20 cellular contexts compared by ENCODE assay signal in the genomic region with DNA sequence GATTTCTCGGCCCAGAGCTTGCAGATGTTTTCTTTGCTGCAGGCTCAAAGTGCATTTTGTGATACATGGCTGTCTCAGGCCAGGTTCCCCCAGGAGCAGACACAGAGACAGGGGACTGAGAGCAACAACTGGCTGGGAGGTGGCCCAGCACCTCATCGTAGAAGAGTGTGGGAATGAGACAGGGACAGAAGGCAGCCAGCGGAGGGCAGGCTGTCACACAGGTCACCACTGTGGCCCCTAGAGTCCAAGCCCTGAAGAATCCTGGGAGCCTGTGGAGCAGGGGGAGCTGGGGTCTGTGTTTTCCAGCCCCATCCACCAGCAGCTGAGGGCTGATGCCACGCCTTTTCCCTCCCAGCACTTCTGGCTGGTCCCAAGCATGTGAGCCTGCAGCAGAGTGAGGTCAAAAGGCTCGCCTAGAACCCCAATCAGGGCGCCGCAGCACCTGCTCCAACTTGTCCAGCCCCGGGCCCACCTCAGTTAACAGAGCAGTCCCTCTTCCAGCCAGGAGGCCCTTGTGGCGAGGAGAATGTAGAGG.
"Had no signal": no experiment of that assay in that cellular context is flagged by ENCODE, and none has a peak within 500 bp of the region (broad histone marks: within the 10 kb centered on the region; RNA-seq: fewer than 3 reads in every experiment).

No MANE protein-coding gene starts in this region.

- ATAC-seq: activated CD8-positive, alpha-beta memory T cell treated with anti-CD3 and anti-CD28 coated beads, Interleukin-2, amount 10 ng/mL, durations not matched to agents 7 days and 5 days; natural killer cell had no signal

- H3K36me3 ChIP-seq: cardiac muscle cell, left ventricle myocardium inferior, right atrium auricular region had no signal

- H3K4me1 ChIP-seq: left ventricle myocardium inferior, right atrium auricular region had no signal

- FAIRE-seq: astrocyte, endometrium, kidney had no signal

- H3K4me3 ChIP-seq: cardiac muscle cell, dorsolateral prefrontal cortex, left ventricle myocardium inferior, right atrium auricular region had no signal

- DNase-seq: activated CD4-positive, alpha-beta memory T cell treated with anti-CD3 and anti-CD28 coated beads for 36 hours; activated CD8-positive, alpha-beta memory T cell treated with anti-CD3 and anti-CD28 coated beads, Interleukin-2, amount 10 ng/mL, durations not matched to agents 7 days and 5 days; activated naive CD4-positive, alpha-beta T cell treated with anti-CD3 and anti-CD28 coated beads, Interleukin-2, amount 10 ng/mL, durations not matched to agents 7 days and 5 days; activated T-cell treated with anti-CD3 and anti-CD28 coated beads, Interleukin-2, amount 50 U/mL, for 1 hour; dorsolateral prefrontal cortex; kidney; left ventricle myocardium inferior; natural killer cell; occipital lobe; stimulated activated CD4-positive, alpha-beta T cell treated with anti-CD3 and anti-CD28 coated beads, Interleukin-4, amount 100 ng/mL, for 4 hours; stimulated activated CD8-positive, alpha-beta memory T cell treated with anti-CD3 and anti-CD28 coated beads, Interleukin-4, amount 100 ng/mL, for 48 hours; stimulated activated naive CD4-positive, alpha-beta T cell treated with Interleukin-2 at 50 U/mL for 16 hours; T-cell; T-helper 9 cell; trophoblast cell had no signal

- H3K27ac ChIP-seq: cardiac muscle cell, dorsolateral prefrontal cortex, left ventricle myocardium inferior, right atrium auricular region, VCaP had no signal

- H3K27me3 ChIP-seq: cardiac muscle cell, right atrium auricular region had no signal

- H3K9me3 ChIP-seq: left ventricle myocardium inferior, right atrium auricular region had no signal
